Comparison of ENCODE assay signal across 6 cellular contexts in genomic region chr15:81331141-81331540, GRCh38. TPM values are rescaled to one million over a fixed set of nuclear protein-coding genes. Genes with fewer than 3 reads are reported as not detected.
"Had no signal": no experiment of that assay in that cellular context is flagged by ENCODE, and none has a peak within 500 bp of the region (broad histone marks: within the 10 kb centered on the region; RNA-seq: fewer than 3 reads in every experiment).

No MANE protein-coding gene starts in this region.

RNA-seq across cellular contexts. Expression of gene TMC3, which starts 42.9 kb away (rescaled TPM):
- total RNA-seq: bronchial epithelial cell, esophagus mucosa, foreskin keratinocyte, myocyte, renal cortical epithelial cell, tibial nerve had no signal
- polyA plus RNA-seq: foreskin keratinocyte had no signal
